In the genomic region with DNA sequence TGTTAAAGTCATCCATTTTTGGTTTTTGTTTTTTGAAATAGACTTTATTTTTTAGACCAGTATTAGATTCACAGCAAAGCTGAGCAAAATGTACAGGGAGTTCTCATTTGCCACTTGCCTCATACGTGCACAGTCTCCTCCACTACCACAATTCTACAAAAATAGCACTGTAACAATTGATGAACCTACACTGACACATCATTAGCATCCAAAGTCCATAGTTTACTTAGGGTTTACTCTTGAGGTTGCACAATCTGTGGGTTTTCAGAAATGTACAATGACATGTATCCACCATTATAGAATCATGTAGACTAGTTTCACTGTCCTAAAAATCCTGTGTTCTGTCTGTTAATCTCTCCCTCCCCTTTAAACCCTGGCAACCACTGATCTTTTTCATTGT, we compare ENCODE assay signal across 17 cellular contexts.
"Had no signal": no experiment of that assay in that cellular context is flagged by ENCODE, and none has a peak within 500 bp of the region (broad histone marks: within the 10 kb centered on the region; RNA-seq: fewer than 3 reads in every experiment).

No MANE protein-coding gene starts in this region.

- ATAC-seq: naive thymus-derived CD4-positive, alpha-beta T cell; stimulated activated memory B cell treated with anti-CD40 and anti-IgM and Interleukin-4, amounts not matched to agents 10 μg/mL and 1 μg/mL and 100 μg/mL, for 72 hours had no signal

- H3K4me1 Mint-ChIP-seq: activated CD4-positive, alpha-beta T cell treated with anti-CD3 and anti-CD28 coated beads, Interleukin-2, amount 10 ng/mL, durations not matched to agents 24 days and 14 days had no signal

- H3K4me3 ChIP-seq: esophagus muscularis mucosa, lung had no signal

- H3K27ac Mint-ChIP-seq: activated B cell treated with CpG ODN at 0.5 μM for 24 hours; activated CD4-positive, alpha-beta T cell treated with anti-CD3 and anti-CD28 coated beads, Interleukin-2, amount 10 ng/mL, durations not matched to agents 24 days and 14 days; activated naive CD8-positive, alpha-beta T cell; type B pancreatic cell had no signal

- H3K36me3 Mint-ChIP-seq: type B pancreatic cell had no signal

- FAIRE-seq: TTC549 had no signal

- DNase-seq: activated B cell treated with CpG ODN at 0.5 μM for 24 hours; activated CD4-positive, alpha-beta T cell treated with anti-CD3 and anti-CD28 coated beads, Interleukin-2, amount 10 ng/mL, durations not matched to agents 24 days and 14 days; activated effector memory CD4-positive, alpha-beta T cell treated with Interleukin-2 at 50 U/mL for 16 hours; brain microvascular endothelial cell; foreskin fibroblast; glutamatergic neuron; immature natural killer cell; naive thymus-derived CD4-positive, alpha-beta T cell; posterior cingulate gyrus; stimulated activated CD4-positive, alpha-beta T cell treated with anti-CD3 and anti-CD28 coated beads, Interleukin-1b, Interleukin-23, amount 100 ng/mL, for 48 hours; substantia nigra had no signal

- H3K4me3 Mint-ChIP-seq: activated B cell treated with CpG ODN at 0.5 μM for 24 hours; activated CD4-positive, alpha-beta T cell treated with anti-CD3 and anti-CD28 coated beads, Interleukin-2, amount 10 ng/mL, durations not matched to agents 24 days and 14 days; activated naive CD8-positive, alpha-beta T cell; immature natural killer cell; naive thymus-derived CD4-positive, alpha-beta T cell; stimulated activated memory B cell treated with anti-CD40 and anti-IgM and Interleukin-4, amounts not matched to agents 10 μg/mL and 1 μg/mL and 100 μg/mL, for 72 hours; type B pancreatic cell had no signal

- H3K36me3 ChIP-seq: brain microvascular endothelial cell, esophagus muscularis mucosa had no signal

- H3K27me3 ChIP-seq: brain microvascular endothelial cell had no signal

- H3K9me3 Mint-ChIP-seq: immature natural killer cell had no signal

- H3K27ac ChIP-seq: brain microvascular endothelial cell, esophagus muscularis mucosa had no signal

- H3K27me3 Mint-ChIP-seq: activated B cell treated with CpG ODN at 0.5 μM for 24 hours; activated CD4-positive, alpha-beta T cell treated with anti-CD3 and anti-CD28 coated beads, Interleukin-2, amount 10 ng/mL, durations not matched to agents 24 days and 14 days; activated naive CD8-positive, alpha-beta T cell; naive thymus-derived CD4-positive, alpha-beta T cell; stimulated activated memory B cell treated with anti-CD40 and anti-IgM and Interleukin-4, amounts not matched to agents 10 μg/mL and 1 μg/mL and 100 μg/mL, for 72 hours had no signal
